ENCODE assay signal across 25 cellular contexts in genomic region chr19:14086098-14086497, GRCh38. TPM values are rescaled to one million over a fixed set of nuclear protein-coding genes. Genes with fewer than 3 reads are reported as not detected.
"Had no signal": no experiment of that assay in that cellular context is flagged by ENCODE, and none has a peak within 500 bp of the region (broad histone marks: within the 10 kb centered on the region; RNA-seq: fewer than 3 reads in every experiment).

No MANE protein-coding gene starts in this region.

- ATAC-seq: activated CD8-positive, alpha-beta memory T cell treated with anti-CD3 and anti-CD28 coated beads, Interleukin-2, amount 10 ng/mL, durations not matched to agents 7 days and 5 days; gastrocnemius medialis; heart left ventricle; left lobe of liver; stimulated activated naive B cell treated with anti-CD40 and anti-IgM and Interleukin-4, amounts not matched to agents 10 μg/mL and 1 μg/mL and 100 μg/mL, for 72 hours had no signal

- FAIRE-seq: keratinocyte had no signal

- H3K36me3 ChIP-seq: thyroid gland had no signal

- H3K27me3 ChIP-seq: adrenal gland, gastrocnemius medialis, heart left ventricle, thyroid gland had no signal

- H3K27ac ChIP-seq: adrenal gland, gastrocnemius medialis, heart left ventricle, thyroid gland, VCaP had no signal

- DNase-seq: activated CD4-positive, alpha-beta T cell treated with anti-CD3 and anti-CD28 coated beads, Interleukin-2, amount 50 U/mL, for 48 hours; activated CD8-positive, alpha-beta memory T cell treated with anti-CD3 and anti-CD28 coated beads, Interleukin-2, amount 10 ng/mL, durations not matched to agents 7 days and 5 days; activated effector memory CD4-positive, alpha-beta T cell treated with anti-CD3 and anti-CD28 coated beads, Interleukin-2, amount 50 U/mL, for 16 hours; activated T-cell treated with anti-CD3 and anti-CD28 coated beads, Interleukin-2, amount 50 U/mL, for 1 hour; dermis blood vessel endothelial cell; erythroblast; gastrocnemius medialis; heart left ventricle; mammary epithelial cell; naive B cell; posterior cingulate gyrus; retina; stimulated activated CD4-positive, alpha-beta T cell treated with anti-CD3 and anti-CD28 coated beads, Interleukin-15, amount 100 ng/mL, for 24 hours; stimulated activated CD4-positive, alpha-beta T cell treated with anti-CD3 and anti-CD28 coated beads, Interleukin-4, amount 100 ng/mL, for 1 hour; stimulated activated naive B cell treated with anti-CD40 and anti-IgM and Interleukin-4, amounts not matched to agents 10 μg/mL and 1 μg/mL and 100 μg/mL, for 72 hours; T-helper 1 cell; thyroid gland had no signal

- H3K9me3 ChIP-seq: adrenal gland, gastrocnemius medialis, heart left ventricle, thyroid gland had no signal

- H3K4me3 ChIP-seq: adrenal gland, gastrocnemius medialis, heart left ventricle, thyroid gland had no signal

RNA-seq across cellular contexts. Expression of gene C19orf67, which starts 0.5 kb away (rescaled TPM):
- total RNA-seq: activated CD8-positive, alpha-beta memory T cell treated with anti-CD3 and anti-CD28 coated beads, Interleukin-2, amount 10 ng/mL, durations not matched to agents 7 days and 5 days; adrenal gland; chondrocyte; dermis blood vessel endothelial cell; gastrocnemius medialis; heart left ventricle; left lobe of liver; mammary epithelial cell; mononuclear cell; skeletal muscle tissue; thyroid gland; urinary bladder had no signal
- polyA plus RNA-seq: adrenal gland, heart left ventricle, keratinocyte, mammary epithelial cell, urinary bladder had no signal

RNA-seq across cellular contexts. Expression of gene MISP3, which starts 13.5 kb away (rescaled TPM):
- total RNA-seq: skeletal muscle tissue had no signal

RNA-seq across cellular contexts. Expression of gene PALM3, which starts 24.2 kb away (rescaled TPM):
- total RNA-seq: activated CD8-positive, alpha-beta memory T cell treated with anti-CD3 and anti-CD28 coated beads, Interleukin-2, amount 10 ng/mL, durations not matched to agents 7 days and 5 days; dermis blood vessel endothelial cell; gastrocnemius medialis; mammary epithelial cell; skeletal muscle tissue had no signal
- polyA plus RNA-seq: keratinocyte, mammary epithelial cell had no signal
